9 cellular contexts compared by ENCODE assay signal in genomic region chr7:2037301-2037804, GRCh38.
DNase-seq lines count a peak whose midpoint lies in the region; ATAC-seq, FAIRE-seq and TF ChIP-seq lines count a peak whose summit lies in the region.
"Had no signal": no experiment of that assay in that cellular context is flagged by ENCODE, and none has a peak within 500 bp of the region (broad histone marks: within the 10 kb centered on the region; RNA-seq: fewer than 3 reads in every experiment).

No MANE protein-coding gene starts in this region.

- H3K18ac ChIP-seq in H9 (ENCODE audit: insufficient read length, low read depth, low read length), result no peak overlapping the region

- no peaks in the 10 kb centered on the region for H3K79me1 ChIP-seq in H9 (ENCODE audit: insufficient read depth, low read depth, low read length, poor library complexity, severe bottlenecking)

- H3K56ac ChIP-seq in H9 (ENCODE audit: insufficient read length, low read depth, low read length), result no peak overlapping the region

- no peaks in the 10 kb centered on the region for H3K27me3 Mint-ChIP-seq in H9 (ENCODE audit: low read depth)
- no peaks in the 10 kb centered on the region for H3K27me3 Mint-ChIP-seq in activated CD8-positive, alpha-beta T cell treated with anti-CD3 and anti-CD28 coated beads for 36 hours

- H3K4me2 ChIP-seq in H9 (ENCODE audit: insufficient read depth, insufficient read length, low read length), result no peak overlapping the region

- H3K4me1 ChIP-seq in H9 (ENCODE audit: insufficient read depth, low read length) (no peaks in the 10 kb centered on the region; the same call in 1 of the 2 replicates), small intestine (ENCODE audit: control insufficient read depth in 2 of 2, insufficient read depth in 1 of 2, low read depth in 1 of 2, low read length in 1 of 2) (no peaks in the 10 kb centered on the region), foreskin keratinocyte (peaks cover 4% of the 10 kb centered on the region)

- peak overlapping the region in 1 of 2 donors; percentile 45 for H3K4me3 ChIP-seq in small intestine (ENCODE audit: low read depth in 1 of 2, low read length in 2 of 2)

- H2BK20ac ChIP-seq in H9 (ENCODE audit: low read depth, low read length, poor library complexity, severe bottlenecking), result no peak overlapping the region

- H3K79me2 ChIP-seq in H9 (ENCODE audit: insufficient read depth, low read length), result no peaks in the 10 kb centered on the region; the same call in 1 of the 2 replicates

- no peak overlapping the region for H3K9ac ChIP-seq in H9 (ENCODE audit: extremely low read depth, insufficient read length, low read length)

- H2BK120ac ChIP-seq in H9 (ENCODE audit: low read depth, low read length, poor library complexity, severe bottlenecking), result no peak overlapping the region

- H3K9me3 ChIP-seq in H9 (ENCODE audit: control insufficient read depth, low read depth, low read length) (no peaks in the 10 kb centered on the region), small intestine (ENCODE audit: control insufficient read depth, low read depth) (no peaks in the 10 kb centered on the region)

- no peak overlapping the region for H2BK15ac ChIP-seq in H9 (ENCODE audit: low read depth, low read length)

- H3K27ac Mint-ChIP-seq in H9, result peak overlapping the region in 2 of 3 experiments; percentile 5 to 9; a peak in 1 of 7 replicates
- peak overlapping the region; percentile 95 for H3K27ac Mint-ChIP-seq in activated CD8-positive, alpha-beta T cell treated with anti-CD3 and anti-CD28 coated beads for 36 hours

- H4K20me1 ChIP-seq in H9 (ENCODE audit: control insufficient read depth, insufficient read depth, insufficient read length), result no peaks in the 10 kb centered on the region

- no peak for FAIRE-seq in small intestine (lab: Jason Lieb, UNC)

- no peak overlapping the region for H3K27ac ChIP-seq in H9 (ENCODE audit: insufficient read length, low read depth, low read length)
- peak overlapping the region; percentile 15 to 32 for H3K27ac ChIP-seq in small intestine (ENCODE audit: low read depth in 1 of 2, low read length in 1 of 2)
- H3K27ac ChIP-seq in foreskin keratinocyte, result no peak overlapping the region

- ATAC-seq in activated CD8-positive, alpha-beta T cell treated with anti-CD3 and anti-CD28 coated beads for 36 hours, result peak; percentile 77
- ATAC-seq in Right ventricle myocardium superior (ENCODE audit: poor library complexity), result peak; percentile 35
- ATAC-seq in foreskin keratinocyte, result no peak

- H3K36me3 ChIP-seq in small intestine (ENCODE audit: control insufficient read depth in 2 of 2, insufficient read depth in 2 of 2, low read length in 2 of 2), result no peaks in the 10 kb centered on the region

- no peak overlapping the region for H3K14ac ChIP-seq in H9 (ENCODE audit: insufficient read depth, low read length)

- H3K27me3 ChIP-seq in H9 (ENCODE audit: insufficient read depth, low read length) (no peaks in the 10 kb centered on the region; the same call in 1 of the 2 replicates), small intestine (ENCODE audit: control insufficient read depth in 2 of 2, insufficient read depth in 2 of 2, low read length in 2 of 2) (no peaks in the 10 kb centered on the region), foreskin keratinocyte (no peaks in the 10 kb centered on the region)

- DNase-seq in H9, result no peak
- peak; percentile 81 for DNase-seq in activated CD8-positive, alpha-beta T cell treated with anti-CD3 and anti-CD28 coated beads for 36 hours
- DNase-seq in Right ventricle myocardium superior, result peak; percentile 36
- DNase-seq in small intestine, result peak; percentile 5
- DNase-seq in EL, result no peak
- no peak for DNase-seq in anterior cingulate cortex (lab: John Stamatoyannopoulos, UW)
- no peak for DNase-seq in NCI-H1694 treated with DMSO at 0.1 percent for 48 hours (lab: John Stamatoyannopoulos, UW)
- DNase-seq in foreskin keratinocyte, result no peak
- DNase-seq: NCI-H510A had no signal

- no peak overlapping the region for H4K5ac ChIP-seq in H9 (ENCODE audit: insufficient read length, low read depth, low read length)

- no peak overlapping the region for H4K8ac ChIP-seq in H9 (replicated peaks; ENCODE audit: insufficient read length, low read depth, low read length)

- H3K4ac ChIP-seq in H9 (ENCODE audit: low read depth, low read length), result no peak overlapping the region

- no peak for TF ChIP-seq CTCF in H9 (conservative IDR thresholded peaks at IDR 0.05)
- TF ChIP-seq CTCF in activated CD8-positive, alpha-beta T cell treated with anti-CD3 and anti-CD28 coated beads for 36 hours (IDR thresholded peaks at IDR 0.05), result no peak
- no peak for TF ChIP-seq CTCF in foreskin keratinocyte (conservative IDR thresholded peaks at IDR 0.05)

- no peak overlapping the region for H2AFZ ChIP-seq in H9 (ENCODE audit: low read length)

- H2AK5ac ChIP-seq in H9 (ENCODE audit: insufficient read length, low read length), result no peak overlapping the region

- POLR2A ChIA-PET in activated CD8-positive, alpha-beta T cell treated with anti-CD3 and anti-CD28 coated beads for 36 hours (lab: Charles Lee), result interaction anchor here (0.7 to 3.2 kb wide), 8 partner anchors 8 to 444 kb away, joined by 3 to 10 read pairs (median 3); no protein-coding TSS in a partner anchor

- peaks cover 6 to 8% (median 7%) of the 10 kb centered on the region in 3 experiments; a peak in 6 of 7 replicates for H3K36me3 Mint-ChIP-seq in H9 (ENCODE audit: insufficient read depth in 1 of 3, low read depth in 3 of 3)
- H3K36me3 Mint-ChIP-seq in activated CD8-positive, alpha-beta T cell treated with anti-CD3 and anti-CD28 coated beads for 36 hours (ENCODE audit: low read depth), result peaks cover 12% of the 10 kb centered on the region

- no peak overlapping the region for H2BK12ac ChIP-seq in H9 (ENCODE audit: insufficient read length, low read depth, low read length)

- no CpG with 5 or more reads among the region's 17 CpGs for WGBS in H9 (ENCODE audit: extremely low coverage, insufficient read length, low lambda C conversion rate)
- 38 to 63% (median 38%) methylated on average over 17 of the region's 17 CpGs for WGBS in small intestine, 3 donors

- H3T11ph ChIP-seq in H9 (ENCODE audit: low read length), result no peak overlapping the region

- no peak overlapping the region for H3K4me3 Mint-ChIP-seq in H9
- peak overlapping the region; percentile 80 for H3K4me3 Mint-ChIP-seq in activated CD8-positive, alpha-beta T cell treated with anti-CD3 and anti-CD28 coated beads for 36 hours

- CTCF ChIA-PET in activated CD8-positive, alpha-beta T cell treated with anti-CD3 and anti-CD28 coated beads for 36 hours (lab: Charles Lee), result interaction anchor here (1.0 to 1.1 kb wide), 2 partner anchors 11 to 62 kb away, joined by 3 read pairs; no protein-coding TSS in a partner anchor

- H3K23ac ChIP-seq in H9 (ENCODE audit: insufficient read length, low read depth, low read length), result no peak overlapping the region

- intact Hi-C loops in activated CD8-positive, alpha-beta T cell treated with anti-CD3 and anti-CD28 coated beads for 36 hours (cut with micrococcal nuclease), result loop anchor here (10.0 kb wide), 1 partner anchor 113 kb away; no protein-coding TSS in a partner anchor
- intact Hi-C loops in Right ventricle myocardium superior (cut with DNase I), result no loop called here

- no peaks in the 10 kb centered on the region for H3K23me2 ChIP-seq in H9 (ENCODE audit: insufficient read length, low read depth, low read length, poor library complexity, severe bottlenecking)

- H4K91ac ChIP-seq in H9 (ENCODE audit: insufficient read length, low read depth, low read length), result no peak overlapping the region

- peaks cover 4 to 6% of the 10 kb centered on the region in 2 experiments; a peak in 4 of 5 replicates for H3K9me3 Mint-ChIP-seq in H9
- H3K9me3 Mint-ChIP-seq in activated CD8-positive, alpha-beta T cell treated with anti-CD3 and anti-CD28 coated beads for 36 hours, result no peaks in the 10 kb centered on the region

- H3K4me1 Mint-ChIP-seq in H9, result peaks cover 19 to 31% of the 10 kb centered on the region in 2 experiments
- H3K4me1 Mint-ChIP-seq in activated CD8-positive, alpha-beta T cell treated with anti-CD3 and anti-CD28 coated beads for 36 hours (ENCODE audit: low read depth), result peaks cover 59% of the 10 kb centered on the region

- H2BK5ac ChIP-seq in H9 (ENCODE audit: insufficient read length, low read length), result no peak overlapping the region

Comparison
In these comparisons a context has a peak if more than half of its experiments do, and no peak if none do; other contexts are left out.
1. DNase-seq: peak in activated CD8-positive, alpha-beta T cell treated with anti-CD3 and anti-CD28 coated beads for 36 hours (single experiment), Right ventricle myocardium superior (single experiment) and small intestine (single experiment); none in H9 (single experiment), EL (single experiment), anterior cingulate cortex (0 of 58), NCI-H1694 treated with DMSO at 0.1 percent for 48 hours (single experiment) and foreskin keratinocyte (0 of 2).
2. H3K27ac ChIP-seq: peak in small intestine (2 of 2); none in H9 (single experiment) and foreskin keratinocyte (single experiment).